ENCODE assay signal across 15 cellular contexts in the genomic region with DNA sequence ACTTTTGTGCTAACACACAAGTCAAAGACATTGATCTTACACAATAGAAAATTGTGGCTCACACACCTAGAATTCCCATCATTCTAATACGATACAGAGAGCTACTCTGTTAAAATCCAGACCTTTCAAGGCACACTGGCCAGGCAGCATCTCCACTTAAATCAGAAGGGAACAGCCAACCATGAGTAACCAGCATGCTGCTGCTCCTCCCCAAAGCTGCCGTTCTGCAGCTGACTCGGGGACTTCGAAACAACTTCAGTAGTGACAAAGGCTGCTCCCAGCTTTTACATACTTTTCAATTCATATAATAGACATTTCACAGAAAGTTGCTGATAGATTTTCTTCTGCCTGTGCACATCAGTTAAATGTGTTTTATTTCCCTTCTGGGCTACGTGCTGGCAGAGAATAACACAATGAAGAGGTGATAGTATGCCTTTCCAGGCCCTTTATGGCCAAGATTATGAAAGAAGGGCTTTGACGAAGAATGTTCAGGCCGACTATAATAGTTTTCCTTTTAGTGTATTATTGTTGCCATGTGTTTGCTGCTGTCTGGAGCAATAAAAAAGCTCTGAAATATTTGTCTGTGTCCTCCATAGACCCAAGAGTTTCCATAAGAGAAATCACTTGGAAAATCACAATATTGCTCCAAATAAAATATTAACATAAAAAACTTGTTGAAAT.
"Had no signal": no experiment of that assay in that cellular context is flagged by ENCODE, and none has a peak within 500 bp of the region (broad histone marks: within the 10 kb centered on the region; RNA-seq: fewer than 3 reads in every experiment).

No MANE protein-coding gene starts in this region.

- H3K4me1 ChIP-seq: gastrocnemius medialis, heart right ventricle, lower lobe of right lung, prostate gland had no signal

- H3K9me3 Mint-ChIP-seq: T-helper 2 cell treated with Interferon-gamma antibody and Interleukin-4, amounts not matched to agents 5 μg/mL and 100 μg/mL, for 36 hours had no signal

- H3K27ac Mint-ChIP-seq: activated naive CD4-positive, alpha-beta T cell treated with anti-CD3 and anti-CD28 coated beads, Interleukin-2, amount 50 U/mL, for 72 hours; naive thymus-derived CD4-positive, alpha-beta T cell; T-helper 2 cell treated with Interferon-gamma antibody and Interleukin-4, amounts not matched to agents 5 μg/mL and 100 μg/mL, for 36 hours had no signal

- H3K27ac ChIP-seq: dorsolateral prefrontal cortex, gastrocnemius medialis, heart right ventricle, lower lobe of right lung, prostate gland had no signal

- H3K4me3 ChIP-seq: dorsolateral prefrontal cortex, gastrocnemius medialis, heart right ventricle, lower lobe of right lung, prostate gland had no signal

- H3K4me3 Mint-ChIP-seq: naive thymus-derived CD4-positive, alpha-beta T cell; T-helper 2 cell treated with Interferon-gamma antibody and Interleukin-4, amounts not matched to agents 5 μg/mL and 100 μg/mL, for 36 hours had no signal

- ATAC-seq: activated CD4-positive, CD25-positive, alpha-beta regulatory T cell treated with anti-CD3 and anti-CD28 coated beads, Interleukin-2, amount 50 U/mL, for 24 hours; activated naive CD4-positive, alpha-beta T cell treated with anti-CD3 and anti-CD28 coated beads, Interleukin-2, amount 50 U/mL, for 72 hours; esophagus mucosa; gastrocnemius medialis; heart right ventricle; lower lobe of right lung; naive thymus-derived CD4-positive, alpha-beta T cell; stimulated activated naive CD8-positive, alpha-beta T cell treated with anti-CD3 and anti-CD28 coated beads, Interleukin-15, Interleukin-2, amounts not matched to agents 100 U/mL and 50 U/mL, for 24 hours had no signal

- H3K27me3 ChIP-seq: dorsolateral prefrontal cortex, gastrocnemius medialis, heart right ventricle had no signal

- DNase-seq: amygdala; dorsolateral prefrontal cortex; gastrocnemius medialis; heart right ventricle; lower lobe of right lung; naive thymus-derived CD4-positive, alpha-beta T cell; stimulated activated CD4-positive, alpha-beta T cell treated with anti-CD3 and anti-CD28 coated beads, Interleukin-12 subunit alpha, Interleukin-12 subunit beta, amount 100 ng/mL, for 4 hours; stimulated activated CD4-positive, alpha-beta T cell treated with anti-CD3 and anti-CD28 coated beads, Interleukin-2, amount 100 ng/mL, for 48 hours; stimulated activated CD8-positive, alpha-beta memory T cell treated with anti-CD3 and anti-CD28 coated beads, Interleukin-4, amount 100 ng/mL, for 48 hours; stimulated activated naive CD8-positive, alpha-beta T cell treated with anti-CD3 and anti-CD28 coated beads, Interleukin-15, Interleukin-2, amounts not matched to agents 100 U/mL and 50 U/mL, for 24 hours had no signal

- H3K36me3 ChIP-seq: gastrocnemius medialis, heart right ventricle, lower lobe of right lung, prostate gland had no signal
